ENCODE assay signal across 20 cellular contexts in the genomic region with DNA sequence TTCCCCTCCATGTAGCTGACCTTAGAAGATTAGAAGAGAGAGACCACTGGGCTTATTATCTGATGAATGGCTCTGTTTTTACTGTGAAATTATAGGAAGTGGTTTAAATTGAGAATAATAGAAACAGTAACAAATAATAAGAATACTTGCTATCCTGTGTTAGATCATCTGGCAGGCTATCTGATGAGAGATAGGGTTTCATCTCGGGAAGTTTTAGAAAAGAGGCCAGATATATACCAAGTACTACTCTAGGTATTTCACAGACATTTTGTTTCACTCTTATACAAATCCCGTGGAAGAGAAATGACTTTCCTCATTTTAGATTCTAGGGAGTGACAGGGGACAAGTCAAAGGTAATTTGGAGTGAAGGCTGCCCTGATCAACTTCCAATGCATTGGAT.
"Had no signal": no experiment of that assay in that cellular context is flagged by ENCODE, and none has a peak within 500 bp of the region (broad histone marks: within the 10 kb centered on the region; RNA-seq: fewer than 3 reads in every experiment).

No MANE protein-coding gene starts in this region.

- H3K4me1 ChIP-seq: colonic mucosa, pancreas had no signal

- H3K9me3 ChIP-seq: colonic mucosa, esophagus muscularis mucosa, pancreas, upper lobe of left lung had no signal

- FAIRE-seq: endometrium, pancreas had no signal

- DNase-seq: activated CD4-positive, alpha-beta T cell treated with anti-CD3 and anti-CD28 coated beads, Interleukin-2, amount 50 U/mL, for 1 hour; activated CD4-positive, CD25-positive, alpha-beta regulatory T cell; activated CD8-positive, alpha-beta memory T cell treated with anti-CD3 and anti-CD28 coated beads for 24 hours; activated gamma-delta T cell treated with Interleukin-2 at 50 U/mL for 16 hours; amniotic stem cell; central memory CD4-positive, alpha-beta T cell; colonic mucosa; hypothalamus; kidney glomerular epithelial cell; midbrain; pancreas; retina; stimulated activated CD4-positive, alpha-beta T cell treated with anti-CD3 and anti-CD28 coated beads, Interleukin-4, amount 100 ng/mL, for 4 hours; stimulated activated CD8-positive, alpha-beta memory T cell treated with anti-CD3 and anti-CD28 coated beads, Interleukin-4, amount 100 ng/mL, for 48 hours; stimulated activated naive CD4-positive, alpha-beta T cell treated with Interleukin-2 at 50 U/mL for 16 hours; T-helper 2 cell; upper lobe of left lung had no signal

- H3K36me3 ChIP-seq: colonic mucosa, esophagus muscularis mucosa, pancreas, upper lobe of left lung had no signal

- H3K4me3 Mint-ChIP-seq: activated naive CD8-positive, alpha-beta T cell had no signal

- H3K27me3 Mint-ChIP-seq: activated naive CD8-positive, alpha-beta T cell had no signal

- H3K27ac ChIP-seq: colonic mucosa had no signal

- H3K4me3 ChIP-seq: colonic mucosa, esophagus muscularis mucosa, pancreas, upper lobe of left lung had no signal

- H3K27me3 ChIP-seq: colonic mucosa, esophagus muscularis mucosa, pancreas, upper lobe of left lung had no signal
